8 cellular contexts compared by ENCODE assay signal in genomic region chr18:79378416-79379250, GRCh38. TPM values are rescaled to one million over a fixed set of nuclear protein-coding genes. Genes with fewer than 3 reads are reported as not detected.
DNase-seq lines count a peak whose midpoint lies in the region; ATAC-seq, FAIRE-seq and TF ChIP-seq lines count a peak whose summit lies in the region.

No MANE protein-coding gene starts in this region.

- DNase-seq in D721Med (ENCODE audit: insufficient read length, low spot score), result peak; percentile 95
- DNase-seq in activated CD4-positive, alpha-beta T cell treated with anti-CD3 and anti-CD28 coated beads, Interleukin-2, amount 10 ng/mL, durations not matched to agents 24 days and 14 days, result peak; percentile 95
- peak; percentile 82 for DNase-seq in choroid plexus epithelial cell (ENCODE audit: low read depth)
- peak; percentile 90 for DNase-seq in left kidney (ENCODE audit: low read depth, low spot score)
- DNase-seq in stimulated activated CD4-positive, alpha-beta T cell treated with anti-CD3 and anti-CD28 coated beads, Interleukin-4, amount 100 ng/mL, for 1 hour, result peak; percentile 82
- no peak for DNase-seq in AML-193 (lab: John Stamatoyannopoulos, UW)

- intact Hi-C loops in activated CD4-positive, alpha-beta T cell treated with anti-CD3 and anti-CD28 coated beads, Interleukin-2, amount 10 ng/mL, durations not matched to agents 24 days and 14 days (cut with micrococcal nuclease), result loop anchor here (1.0 kb wide), 2 partner anchors 145 to 266 kb away; no protein-coding TSS in a partner anchor

- H3K27me3 Mint-ChIP-seq in activated CD4-positive, alpha-beta T cell treated with anti-CD3 and anti-CD28 coated beads, Interleukin-2, amount 10 ng/mL, durations not matched to agents 24 days and 14 days, result no peaks in the 10 kb centered on the region

- FAIRE-seq in D721Med (lab: Jason Lieb, UNC), result no peak

- no peak overlapping the region for H3K27ac Mint-ChIP-seq in activated CD4-positive, alpha-beta T cell treated with anti-CD3 and anti-CD28 coated beads, Interleukin-2, amount 10 ng/mL, durations not matched to agents 24 days and 14 days

- H3K4me3 Mint-ChIP-seq in activated CD4-positive, alpha-beta T cell treated with anti-CD3 and anti-CD28 coated beads, Interleukin-2, amount 10 ng/mL, durations not matched to agents 24 days and 14 days, result peak overlapping the region; percentile 37

- peak; percentile 83 for TF ChIP-seq CTCF in D721Med (IDR thresholded peaks at IDR 0.05; ENCODE audit: insufficient read depth, missing control alignments)
- peak; percentile 95 for TF ChIP-seq CTCF in LNCAP (IDR thresholded peaks at IDR 0.05)
- peak; percentile 97 for TF ChIP-seq CTCF in choroid plexus epithelial cell (conservative IDR thresholded peaks at IDR 0.05; ENCODE audit: low read depth, low read length)

- peaks cover 9% of the 10 kb centered on the region for H3K36me3 Mint-ChIP-seq in activated CD4-positive, alpha-beta T cell treated with anti-CD3 and anti-CD28 coated beads, Interleukin-2, amount 10 ng/mL, durations not matched to agents 24 days and 14 days (ENCODE audit: low read depth)

- peaks cover 9% of the 10 kb centered on the region for H3K4me1 Mint-ChIP-seq in activated CD4-positive, alpha-beta T cell treated with anti-CD3 and anti-CD28 coated beads, Interleukin-2, amount 10 ng/mL, durations not matched to agents 24 days and 14 days

- H3K9me3 Mint-ChIP-seq in activated CD4-positive, alpha-beta T cell treated with anti-CD3 and anti-CD28 coated beads, Interleukin-2, amount 10 ng/mL, durations not matched to agents 24 days and 14 days, result no peaks in the 10 kb centered on the region

- H3K4me3 ChIP-seq in choroid plexus epithelial cell (ENCODE audit: low read depth, low read length), result no peak overlapping the region

- ATAC-seq in GM21576 (IDR thresholded peaks at IDR 0.05; ENCODE audit: unreplicated experiment), result peak; percentile 69

RNA-seq across cellular contexts. Expression of gene NFATC1, which starts 17.1 kb away (rescaled TPM):
- 105 and 107 TPM in 2 replicates for total RNA-seq in activated CD4-positive, alpha-beta T cell treated with anti-CD3 and anti-CD28 coated beads, Interleukin-2, amount 10 ng/mL, durations not matched to agents 24 days and 14 days

Comparison
In these comparisons a context has a peak if more than half of its experiments do, and no peak if none do; other contexts are left out.
1. DNase-seq: peak in D721Med (single experiment), activated CD4-positive, alpha-beta T cell treated with anti-CD3 and anti-CD28 coated beads, Interleukin-2, amount 10 ng/mL, durations not matched to agents 24 days and 14 days (single experiment), choroid plexus epithelial cell (single experiment), left kidney (single experiment) and stimulated activated CD4-positive, alpha-beta T cell treated with anti-CD3 and anti-CD28 coated beads, Interleukin-4, amount 100 ng/mL, for 1 hour (single experiment); none in AML-193 (0 of 2).
2. Peak in every context shown above with its lines, with median percentiles within 50 percentile points of each other: CTCF ChIP-seq.